Comparison of ENCODE assay signal across 8 cellular contexts in the genomic region with DNA sequence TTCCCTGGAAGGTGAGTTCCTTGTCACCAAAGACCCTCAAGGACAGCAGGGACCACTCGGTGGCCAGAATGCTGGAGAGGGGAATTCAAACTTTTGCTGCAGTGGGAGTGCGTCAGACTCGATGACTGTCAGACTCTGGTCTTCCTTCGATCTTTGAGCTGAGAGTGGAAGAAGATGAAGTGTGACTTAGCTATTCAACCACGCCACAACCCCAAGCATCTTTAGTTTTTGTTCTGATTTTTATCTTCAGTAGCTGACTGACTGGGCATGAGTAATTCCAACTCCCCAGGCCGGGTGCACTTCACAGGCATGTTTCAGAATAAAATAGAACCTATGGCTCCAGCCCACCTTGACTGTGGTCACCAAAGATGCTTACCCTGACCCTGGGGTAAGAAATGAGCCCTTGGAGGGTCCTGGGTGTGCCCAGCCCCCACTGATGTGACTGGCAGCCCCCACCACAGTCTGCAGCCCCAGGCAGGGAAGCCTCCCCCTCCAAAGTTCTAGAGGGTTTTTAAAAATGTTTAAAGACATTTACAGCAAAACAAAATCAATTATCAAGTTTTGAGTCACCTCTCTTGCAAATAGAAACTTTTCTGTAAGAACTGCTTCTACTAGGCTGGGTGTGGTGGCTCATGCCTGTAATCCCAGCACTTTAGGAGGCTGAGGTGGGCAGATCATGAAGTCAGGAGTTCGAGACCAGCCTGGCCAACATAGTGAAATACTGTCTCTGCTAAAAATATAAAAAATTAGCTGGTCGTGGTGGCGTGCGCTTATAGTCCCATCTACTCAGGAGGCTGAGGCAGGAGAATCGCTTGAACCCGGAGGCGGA. TPM values are rescaled to one million over a fixed set of nuclear protein-coding genes. Genes with fewer than 3 reads are reported as not detected.
DNase-seq lines count a peak whose midpoint lies in the region; ATAC-seq and TF ChIP-seq lines count a peak whose summit lies in the region.

No MANE protein-coding gene starts in this region.

- TF ChIP-seq CTCF in OCI-LY3 (IDR thresholded peaks at IDR 0.05; ENCODE audit: low read depth, low read length) = no peak
- no peak for TF ChIP-seq CTCF in cardiac fibroblast (IDR thresholded peaks at IDR 0.05; ENCODE audit: low read depth, low read length)
- no peak for TF ChIP-seq CTCF in GM23338 (conservative IDR thresholded peaks at IDR 0.05; ENCODE audit: low read depth in 2 of 2)
- no peak for TF ChIP-seq CTCF in ovary (IDR thresholded peaks at IDR 0.05)

- H4K20me1 ChIP-seq in OCI-LY3 (ENCODE audit: insufficient read depth, low read length) (no peaks in the 10 kb centered on the region), GM23338 (replicated peaks; ENCODE audit: insufficient read depth) (no peaks in the 10 kb centered on the region)

- H3K36me3 ChIP-seq in OCI-LY3 (replicated peaks; ENCODE audit: low read depth, low read length) (no peaks in the 10 kb centered on the region), GM23338 (ENCODE audit: insufficient read depth) (no peaks in the 10 kb centered on the region), ovary (no peaks in the 10 kb centered on the region)

- H3K27ac Mint-ChIP-seq in GM23338 = no peak overlapping the region

- H2AFZ ChIP-seq in OCI-LY3 (ENCODE audit: low read depth, low read length) = no peak overlapping the region
- H2AFZ ChIP-seq in GM23338 = no peak overlapping the region

- H3K79me2 ChIP-seq in OCI-LY3 (ENCODE audit: low read length) = no peaks in the 10 kb centered on the region
- no peaks in the 10 kb centered on the region for H3K79me2 ChIP-seq in GM23338 (replicated peaks; ENCODE audit: insufficient read depth)

- no peaks in the 10 kb centered on the region for H3K4me1 Mint-ChIP-seq in GM23338

- H3K9me3 ChIP-seq in OCI-LY3 (ENCODE audit: insufficient read depth, low read length) (no peaks in the 10 kb centered on the region), ovary (no peaks in the 10 kb centered on the region)

- no peaks in the 10 kb centered on the region for H3K9me3 Mint-ChIP-seq in GM23338

- intact Hi-C loops in ovary (cut with DNase I) = no loop called here

- H3K4me3 Mint-ChIP-seq in GM23338 = no peak overlapping the region

- no peak overlapping the region for H3K9ac ChIP-seq in OCI-LY3 (ENCODE audit: low read length)

- H3K27ac ChIP-seq in OCI-LY3 (ENCODE audit: low read length) = no peak overlapping the region
- H3K27ac ChIP-seq in GM23338 (ENCODE audit: low read depth) = no peak overlapping the region
- H3K27ac ChIP-seq in ovary = no peak overlapping the region

- H3K27me3 Mint-ChIP-seq in GM23338 (ENCODE audit: insufficient read depth, low read depth, poor library complexity) = peaks cover 12% of the 10 kb centered on the region

- TF ChIP-seq EP300 in ovary (IDR thresholded peaks at IDR 0.05) = no peak

- TF ChIP-seq POLR2A in ovary (IDR thresholded peaks at IDR 0.05) = no peak

- H3K4me1 ChIP-seq in OCI-LY3 (ENCODE audit: low read length) = peaks cover 18% of the 10 kb centered on the region
- H3K4me1 ChIP-seq in GM23338 (ENCODE audit: insufficient read depth) = no peaks in the 10 kb centered on the region
- H3K4me1 ChIP-seq in ovary (ENCODE audit: insufficient read depth) = peaks cover 8% of the 10 kb centered on the region

- H3K27me3 ChIP-seq in OCI-LY3 (ENCODE audit: low read depth, low read length) = peaks cover 10% of the 10 kb centered on the region
- H3K27me3 ChIP-seq in GM23338 (ENCODE audit: insufficient read depth) = no peaks in the 10 kb centered on the region
- no peaks in the 10 kb centered on the region for H3K27me3 ChIP-seq in ovary

- ATAC-seq in GM19468 (IDR thresholded peaks at IDR 0.05; ENCODE audit: extremely low read depth, unreplicated experiment) (peak; percentile 21), GM23338 (no peak)

- 88 to 96% (median 92%) methylated on average over 13 of the region's 13 CpGs for WGBS in ovary, 3 donors

- H3F3A ChIP-seq in GM23338 (replicated peaks; ENCODE audit: low read depth) = no peaks in the 10 kb centered on the region

- H3K36me3 Mint-ChIP-seq in GM23338 (ENCODE audit: low read depth) = no peaks in the 10 kb centered on the region

- H3K9me2 ChIP-seq in GM23338 (ENCODE audit: insufficient read depth) = peaks cover 4% of the 10 kb centered on the region; the same call in 1 of the 2 replicates

- H3K4me3 ChIP-seq in OCI-LY3 (ENCODE audit: low read length) (no peak overlapping the region), cardiac fibroblast (replicated peaks in 1 of 2; ENCODE audit: low read depth in 2 of 2, low read length in 2 of 2) (peak overlapping the region in 1 of 2 donors; percentile 13), GM23338 (no peak overlapping the region), ovary (no peak overlapping the region)

- DNase-seq in cardiac fibroblast (ENCODE audit: low read depth in 2 of 2) = peak; percentile 69 to 97
- DNase-seq in stimulated activated CD8-positive, alpha-beta memory T cell treated with anti-CD3 and anti-CD28 coated beads, Interleukin-15, amount 100 ng/mL, for 4 hours (ENCODE audit: low read depth in 2 of 2) = peak; percentile 22 to 24
- no peak for DNase-seq in OCI-M1 (lab: John Stamatoyannopoulos, UW)
- no peak for DNase-seq in GM23338 (ENCODE audit: low spot score)
- DNase-seq in ovary = no peak
- no peak for DNase-seq in GOT3 (lab: John Stamatoyannopoulos, UW)

- peak overlapping the region; percentile 36 for H3K4me2 ChIP-seq in OCI-LY3 (ENCODE audit: low read length)
- H3K4me2 ChIP-seq in GM23338 = no peak overlapping the region

TF ChIP-seq in GM23338, 12 proteins besides CTCF, POLR2A, EP300 and RAD21 (continues in another document):
- TF ChIP-seq STAT1 (IDR thresholded peaks at IDR 0.05; ENCODE audit: unreplicated experiment) (no peak), ZNF331 (CRISPR knock-in tag; IDR thresholded peaks at IDR 0.05; ENCODE audit: low read depth) (no peak), CREB1 (CRISPR knock-in tag; IDR thresholded peaks at IDR 0.05; ENCODE audit: low read depth) (no peak), POLR2AphosphoS5 (IDR thresholded peaks at IDR 0.05; ENCODE audit: low read depth) (no peak), JUNB (IDR thresholded peaks at IDR 0.05; ENCODE audit: unreplicated experiment) (no peak)
- TF ChIP-seq, protein P1, sequence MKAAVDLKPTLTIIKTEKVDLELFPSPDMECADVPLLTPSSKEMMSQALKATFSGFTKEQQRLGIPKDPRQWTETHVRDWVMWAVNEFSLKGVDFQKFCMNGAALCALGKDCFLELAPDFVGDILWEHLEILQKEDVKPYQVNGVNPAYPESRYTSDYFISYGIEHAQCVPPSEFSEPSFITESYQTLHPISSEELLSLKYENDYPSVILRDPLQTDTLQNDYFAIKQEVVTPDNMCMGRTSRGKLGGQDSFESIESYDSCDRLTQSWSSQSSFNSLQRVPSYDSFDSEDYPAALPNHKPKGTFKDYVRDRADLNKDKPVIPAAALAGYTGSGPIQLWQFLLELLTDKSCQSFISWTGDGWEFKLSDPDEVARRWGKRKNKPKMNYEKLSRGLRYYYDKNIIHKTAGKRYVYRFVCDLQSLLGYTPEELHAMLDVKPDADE (IDR thresholded peaks at IDR 0.05) = no peak

RNA-seq across cellular contexts. Expression of a gene that starts 24.9 kb away (rescaled TPM):
- 464 and 490 TPM in 2 replicates for total RNA-seq in GM23338 (2014; rRNA removed; shearing (Covaris generic))
- 248 and 295 TPM in 2 replicates for polyA plus RNA-seq in GM23338 (2016; fragmentation: Nextera tagmentation; extraction: Ambion mirVana)
- 100 to 1,000 TPM; 156 to 294 (median 241) TPM for total RNA-seq in ovary
- polyA plus RNA-seq in ovary = 100 to 1,000 TPM; 204 to 386 TPM

Comparison
In these comparisons a context has a peak if more than half of its experiments do, and no peak if none do; other contexts are left out.
1. DNase-seq: peak in cardiac fibroblast (2 of 2) and stimulated activated CD8-positive, alpha-beta memory T cell treated with anti-CD3 and anti-CD28 coated beads, Interleukin-15, amount 100 ng/mL, for 4 hours (2 of 2); none in OCI-M1 (single experiment), GM23338 (single experiment), ovary (0 of 5) and GOT3 (single experiment).